7 cellular contexts compared by ENCODE assay signal in genomic region chr19:6656390-6656789, GRCh38. TPM values are rescaled to one million over a fixed set of nuclear protein-coding genes. Genes with fewer than 3 reads are reported as not detected.
"Had no signal": no experiment of that assay in that cellular context is flagged by ENCODE, and none has a peak within 500 bp of the region (broad histone marks: within the 10 kb centered on the region; RNA-seq: fewer than 3 reads in every experiment).

No MANE protein-coding gene starts in this region.

RNA-seq across cellular contexts. Expression of gene TNFSF14, which starts 13.6 kb away (rescaled TPM):
- total RNA-seq: lung microvascular endothelial cell, progenitor cell of endocrine pancreas, pulmonary artery endothelial cell, skeletal muscle tissue, smooth muscle cell had no signal
- polyA plus RNA-seq: keratinocyte, neural cell, smooth muscle cell had no signal
